Comparison of ENCODE assay signal across 16 cellular contexts in the genomic region with DNA sequence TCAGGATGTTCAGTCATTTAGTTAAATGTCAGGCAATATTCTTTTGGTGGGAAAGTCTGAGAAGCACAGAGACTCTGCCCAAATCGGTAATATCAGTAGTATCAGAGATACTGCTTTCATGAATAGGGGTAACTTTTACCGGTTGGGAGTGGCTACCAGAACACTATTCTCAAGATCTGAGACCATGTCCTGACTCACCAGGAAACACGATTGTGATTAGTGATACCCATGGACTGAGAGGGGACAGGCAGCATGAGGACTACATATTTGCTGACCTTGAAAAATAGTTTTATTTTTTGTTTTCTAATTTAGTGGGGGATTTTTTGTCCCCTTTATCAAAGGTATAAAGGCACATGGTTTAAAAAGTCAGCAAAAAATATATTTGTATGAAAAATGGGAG.
A peak's percentile ranks its signal among the peaks of the same experiment; 100 is the strongest.
DNase-seq lines count a peak whose midpoint lies in the region; ATAC-seq, FAIRE-seq and TF ChIP-seq lines count a peak whose summit lies in the region.
"Had no signal": no experiment of that assay in that cellular context is flagged by ENCODE, and none has a peak within 500 bp of the region (broad histone marks: within the 10 kb centered on the region; RNA-seq: fewer than 3 reads in every experiment).

No MANE protein-coding gene starts in this region.

- H3K4me3 ChIP-seq in HepG2 (replicated peaks in 1 of 3; ENCODE audit: insufficient read depth in 1 of 3, low read depth in 2 of 3, low read length in 3 of 3) (no peak overlapping the region), right lobe of liver (no peak overlapping the region), HUES6 (ENCODE audit: low read depth, low read length) (no peak overlapping the region), hepatocyte (no peak overlapping the region)
- H3K4me3 ChIP-seq: SK-N-MC had no signal

- in situ Hi-C loops in HepG2 (cut with HindIII; ENCODE audit: extremely low pct_ligation_motif_present, low pct_unique_long_range_greater_than_20kb): no loop called here

- intact Hi-C loops in HepG2 (cut with micrococcal nuclease; ENCODE audit: unreplicated experiment): no loop called here
- intact Hi-C loops in right lobe of liver (cut with DNase I): no loop called here

- POLR2A ChIA-PET in HepG2 (lab: Yijun Ruan, JAX): no interaction called here

- CTCF ChIA-PET in HepG2 (lab: Yijun Ruan, JAX; ENCODE audit: low intra/inter-chr PET ratio, low total read pairs): no interaction called here

- no peak for TF ChIP-seq EP300 in HepG2 (IDR thresholded peaks at IDR 0.05; ENCODE audit: low read depth in 2 of 2, low read length in 2 of 2)
- TF ChIP-seq EP300 in HepG2 (CRISPR knock-in tag; IDR thresholded peaks at IDR 0.05; ENCODE audit: borderline replicate concordance): no peak

- no peak overlapping the region for H3K27ac ChIP-seq in HepG2 (ENCODE audit: extremely low read length, insufficient read depth, low read length)
- H3K27ac ChIP-seq in right lobe of liver: no peak overlapping the region
- peak overlapping the region; percentile 51; the same call in 1 of the 2 replicates for H3K27ac ChIP-seq in HUES6 (ENCODE audit: low read depth, low read length)
- H3K27ac ChIP-seq in hepatocyte: peak overlapping the region; percentile 41
- H3K27ac ChIP-seq: KMS-11, SK-N-MC had no signal

- no peak for TF ChIP-seq RAD21 in HepG2 (CRISPR knock-in tag; IDR thresholded peaks at IDR 0.05)

- H2AFZ ChIP-seq in HepG2 (ENCODE audit: low read length) (no peak overlapping the region), hepatocyte (no peak overlapping the region)

- H4K20me1 ChIP-seq in HepG2 (ENCODE audit: insufficient read depth, low read length) (no peaks in the 10 kb centered on the region), hepatocyte (ENCODE audit: insufficient read depth, poor library complexity, severe bottlenecking) (no peaks in the 10 kb centered on the region)

- TF ChIP-seq CTCF in HepG2 (CRISPR knock-in tag; IDR thresholded peaks at IDR 0.05) (no peak), right lobe of liver (IDR thresholded peaks at IDR 0.05) (no peak), hepatocyte (IDR thresholded peaks at IDR 0.05; ENCODE audit: poor library complexity) (no peak)

- H3K9ac ChIP-seq in HepG2 (ENCODE audit: insufficient read depth, low read depth, low read length): no peak overlapping the region
- H3K9ac ChIP-seq in HUES6 (ENCODE audit: low read length): peak overlapping the region; percentile 26
- H3K9ac ChIP-seq: KMS-11 had no signal

- H3K79me2 ChIP-seq in HepG2 (ENCODE audit: insufficient read depth, low read length) (no peaks in the 10 kb centered on the region), hepatocyte (no peaks in the 10 kb centered on the region)

- H3K36me3 ChIP-seq in HepG2 (replicated peaks in 1 of 2; ENCODE audit: control insufficient read depth in 1 of 2, insufficient read depth in 2 of 2, low read length in 2 of 2): peaks cover 5 to 16% of the 10 kb centered on the region in 2 experiments
- H3K36me3 ChIP-seq in right lobe of liver: peaks cover 0 to 36% (median 9%) of the 10 kb centered on the region in 4 donors
- H3K36me3 ChIP-seq in HUES6 (ENCODE audit: control insufficient read depth, insufficient read depth, low read length): no peaks in the 10 kb centered on the region
- H3K36me3 ChIP-seq in hepatocyte (replicated peaks; ENCODE audit: insufficient read depth, low read depth): no peaks in the 10 kb centered on the region

- BruUV-seq in HepG2 (replicated peaks; lab: Mats Ljungman, UMichigan): no TSS peak

- H3K27me3 ChIP-seq in HepG2 (ENCODE audit: control insufficient read depth in 1 of 2, insufficient read depth in 2 of 2, low read length in 2 of 2) (no peaks in the 10 kb centered on the region), right lobe of liver (no peaks in the 10 kb centered on the region), HUES6 (ENCODE audit: control insufficient read depth, insufficient read depth, low read length) (no peaks in the 10 kb centered on the region), hepatocyte (no peaks in the 10 kb centered on the region)

- WGBS in HepG2 (ENCODE audit: low lambda C conversion rate): 88% methylated on average over 3 of the region's 3 CpGs
- 56% methylated on average over 2 of the region's 3 CpGs for WGBS in right lobe of liver (ENCODE audit: insufficient coverage, low coverage, low lambda C conversion rate, missing lambda C conversion rate)
- WGBS in hepatocyte (ENCODE audit: low lambda C conversion rate, missing lambda C conversion rate): 38% methylated on average over 3 of the region's 3 CpGs

- H3K9me2 ChIP-seq in hepatocyte (replicated peaks; ENCODE audit: insufficient read depth): no peaks in the 10 kb centered on the region

- no peak for TF ChIP-seq POLR2A in HepG2 (IDR thresholded peaks at IDR 0.05; ENCODE audit: insufficient read depth in 1 of 2, low read depth in 2 of 2, low read length in 2 of 2)
- no peak for TF ChIP-seq POLR2A in right lobe of liver (IDR thresholded peaks at IDR 0.05)

- FAIRE-seq in HepG2 (lab: Jason Lieb, UNC): no peak
- FAIRE-seq: RCC 7860 had no signal

- H3K9me3 ChIP-seq in HepG2 (ENCODE audit: low read length) (no peaks in the 10 kb centered on the region), right lobe of liver (no peaks in the 10 kb centered on the region), HUES6 (ENCODE audit: control insufficient read depth, insufficient read depth, low read depth, low read length) (no peaks in the 10 kb centered on the region), hepatocyte (ENCODE audit: low read depth) (no peaks in the 10 kb centered on the region)

- DNase-seq in HepG2 (ENCODE audit: low spot score) (no peak), right lobe of liver (no peak), hepatocyte (ENCODE audit: low spot score) (no peak), NOMO-1 treated with dmso at 0.1 percent for 144 hours (lab: John Stamatoyannopoulos, UW; ENCODE audit: unreplicated experiment) (no peak), hepatic stellate cell (ENCODE audit: low spot score) (no peak), NCI-H524 (lab: John Stamatoyannopoulos, UW) (no peak)
- DNase-seq: Calu3; CD4-positive, CD25-positive, alpha-beta regulatory T cell; NCI-H1436 treated with DMSO at 0.1 percent for 48 hours; NCI-H2029 treated with DMSO at 0.1 percent for 48 hours; NCI-H510A; Right ventricle myocardium superior had no signal

- H3K4me1 ChIP-seq in HepG2 (ENCODE audit: insufficient read depth, low read length) (peaks cover 31% of the 10 kb centered on the region), right lobe of liver (no peaks in the 10 kb centered on the region), HUES6 (ENCODE audit: control insufficient read depth, insufficient read depth, low read length) (peaks cover 14% of the 10 kb centered on the region; the same call in 1 of the 2 replicates), hepatocyte (ENCODE audit: insufficient read depth) (peaks cover 30% of the 10 kb centered on the region)

- H3K4me2 ChIP-seq in HepG2 (ENCODE audit: low read depth, low read length) (no peak overlapping the region), hepatocyte (no peak overlapping the region)
- H3K4me2 ChIP-seq: KMS-11 had no signal

- no peak for ATAC-seq in HepG2
- ATAC-seq in right lobe of liver: no peak

TF ChIP-seq in HepG2, 621 proteins besides CTCF, POLR2A, EP300 and RAD21:
- TF ChIP-seq MEIS2 (CRISPR knock-in tag; IDR thresholded peaks at IDR 0.05): no peak
- peak; percentile 35 to 54 for TF ChIP-seq MAFK (conservative IDR thresholded peaks at IDR 0.05 in 1 of 2, IDR thresholded peaks at IDR 0.05 in 1 of 2; ENCODE audit: low read length in 2 of 2)

Comparison
In these comparisons a context has a peak if more than half of its experiments do, and no peak if none do; other contexts are left out.
1. H3K27ac ChIP-seq: peak in HUES6 (single experiment) and hepatocyte (single experiment); none in HepG2 (single experiment) and right lobe of liver (0 of 3).